Comparison of ENCODE assay signal across 29 cellular contexts in the genomic region with DNA sequence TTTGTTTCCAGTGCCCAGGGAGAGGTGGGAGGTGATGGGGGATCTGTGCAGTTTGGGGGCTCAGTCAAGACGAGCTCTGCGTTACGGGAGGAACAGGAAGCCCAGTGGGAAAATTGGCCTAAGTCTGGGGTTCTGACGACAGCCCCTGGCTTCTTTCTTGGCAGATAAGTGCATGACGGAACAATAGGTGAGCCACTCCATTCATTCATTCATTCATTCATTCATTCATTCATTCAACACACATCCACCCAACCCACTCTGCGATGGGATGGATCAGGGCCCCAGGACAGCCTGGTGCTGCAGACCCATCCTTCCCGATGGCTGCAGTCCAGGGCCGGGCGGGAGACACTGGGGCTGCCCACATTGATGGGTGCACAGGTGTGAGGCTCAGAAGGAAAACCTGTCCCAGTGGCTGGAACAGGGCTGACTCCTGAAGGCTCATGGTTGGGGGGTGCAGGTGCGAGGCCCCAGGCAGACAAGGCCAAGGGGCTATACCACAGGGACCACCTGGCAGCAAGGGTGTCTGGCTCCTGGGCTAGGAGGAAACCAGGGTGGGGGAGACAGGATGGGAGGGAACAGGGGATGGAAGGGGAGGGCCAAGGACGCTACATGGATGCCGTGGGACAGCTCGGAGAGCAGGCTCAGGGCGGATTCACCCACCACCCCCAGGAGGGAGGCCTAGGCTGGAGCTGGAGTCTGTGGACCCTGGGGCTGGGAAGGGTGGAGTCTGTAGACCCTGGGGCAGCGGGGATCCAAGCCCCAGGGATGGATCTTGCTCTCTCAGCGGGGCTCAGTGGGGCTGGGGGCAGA. TPM values are rescaled to one million over a fixed set of nuclear protein-coding genes. Genes with fewer than 3 reads are reported as not detected.
A peak's percentile ranks its signal among the peaks of the same experiment; 100 is the strongest.
DNase-seq lines count a peak whose midpoint lies in the region; ATAC-seq and TF ChIP-seq lines count a peak whose summit lies in the region.
"Had no signal": no experiment of that assay in that cellular context is flagged by ENCODE, and none has a peak within 500 bp of the region (broad histone marks: within the 10 kb centered on the region; RNA-seq: fewer than 3 reads in every experiment).

No MANE protein-coding gene starts in this region.

- no peak overlapping the region for H2AFZ ChIP-seq in OCI-LY7 (ENCODE audit: low read length)

- H3K27ac ChIP-seq in angular gyrus (ENCODE audit: low read depth, low read length) (peak overlapping the region; percentile 4), endodermal cell (ENCODE audit: low read depth, low read length) (no peak overlapping the region), lower lobe of right lung (peak overlapping the region; percentile 77), substantia nigra (ENCODE audit: low read depth, low read length, poor library complexity, severe bottlenecking) (peak overlapping the region; percentile 55), body of pancreas (peak overlapping the region in 2 of 4 donors; percentile 36 to 44), OCI-LY7 (ENCODE audit: low read depth, low read length, poor library complexity, severe bottlenecking) (no peak overlapping the region)
- H3K27ac ChIP-seq: C4-2B, skin epidermis had no signal

- no peak overlapping the region for H3K4me3 ChIP-seq in endodermal cell (ENCODE audit: low read length)
- H3K4me3 ChIP-seq in lower lobe of right lung = no peak overlapping the region
- H3K4me3 ChIP-seq in body of pancreas = no peak overlapping the region
- H3K4me3 ChIP-seq in OCI-LY7 (ENCODE audit: low read depth, low read length, poor library complexity, severe bottlenecking) = no peak overlapping the region
- H3K4me3 ChIP-seq: skin epidermis had no signal

- H3K9ac ChIP-seq in endodermal cell (ENCODE audit: extremely low read depth, low read length, poor library complexity, severe bottlenecking) = no peak overlapping the region
- H3K9ac ChIP-seq: SK-N-SH had no signal

- H3K27me3 ChIP-seq in endodermal cell (ENCODE audit: control insufficient read depth, insufficient read depth, low read length, poor library complexity, severe bottlenecking) (peaks cover 18% of the 10 kb centered on the region), lower lobe of right lung (ENCODE audit: low read depth) (peaks cover 18% of the 10 kb centered on the region), body of pancreas (peaks cover 0 to 5% of the 10 kb centered on the region in 2 donors)

- H3K9me3 ChIP-seq in endodermal cell (ENCODE audit: control insufficient read depth, low read length) (no peaks in the 10 kb centered on the region), lower lobe of right lung (no peaks in the 10 kb centered on the region), body of pancreas (no peaks in the 10 kb centered on the region), OCI-LY7 (ENCODE audit: low read length) (no peaks in the 10 kb centered on the region)
- H3K9me3 ChIP-seq: SK-N-SH, tibial nerve had no signal

- no peaks in the 10 kb centered on the region for H3K9me2 ChIP-seq in OCI-LY7 (ENCODE audit: insufficient read depth, low read length)
- H3K9me2 ChIP-seq: SK-N-SH had no signal

- peak overlapping the region; percentile 35 for H3K27ac Mint-ChIP-seq in endodermal cell
- H3K27ac Mint-ChIP-seq: activated naive CD8-positive, alpha-beta T cell treated with anti-CD3 and anti-CD28 coated beads, Interleukin-2, amount 50 U/mL, for 24 hours; H9; stimulated activated naive CD8-positive, alpha-beta T cell treated with anti-CD3 and anti-CD28 coated beads, Interleukin-15, Interleukin-2, amounts not matched to agents 100 ng/mL and 50 ng/mL, for 24 hours; T-helper 17 cell had no signal

- intact Hi-C loops in lower lobe of right lung (cut with DNase I) = no loop called here
- intact Hi-C loops in body of pancreas (cut with DNase I) = no loop called here
- intact Hi-C loops in OCI-LY7 (cut with micrococcal nuclease; ENCODE audit: unreplicated experiment) = no loop called here

- H3K4me1 ChIP-seq in endodermal cell (ENCODE audit: control insufficient read depth, insufficient read depth, low read length) (peaks cover 3% of the 10 kb centered on the region), lower lobe of right lung (peaks cover 41% of the 10 kb centered on the region), body of pancreas (peaks cover 12% of the 10 kb centered on the region), OCI-LY7 (ENCODE audit: insufficient read depth, low read length, poor library complexity, severe bottlenecking) (no peaks in the 10 kb centered on the region)

- no peak overlapping the region for H3K4me2 ChIP-seq in OCI-LY7 (ENCODE audit: low read length)
- H3K4me2 ChIP-seq: SK-N-SH had no signal

- WGBS in endodermal cell (ENCODE audit: insufficient coverage in 1 of 2, insufficient read length in 1 of 2), 2 experiments = 91 to 96% methylated on average over 9 to 16 of the region's 16 CpGs
- 83 to 96% methylated on average over 15 to 16 of the region's 16 CpGs for WGBS in body of pancreas, 2 donors

- CTCF ChIA-PET in OCI-LY7 (lab: Charles Lee; ENCODE audit: unreplicated experiment) = no interaction called here

- no peaks in the 10 kb centered on the region for H3K9me3 Mint-ChIP-seq in endodermal cell
- H3K9me3 Mint-ChIP-seq: activated naive CD8-positive, alpha-beta T cell treated with anti-CD3 and anti-CD28 coated beads, Interleukin-2, amount 50 U/mL, for 24 hours; H9; stimulated activated naive CD8-positive, alpha-beta T cell treated with anti-CD3 and anti-CD28 coated beads, Interleukin-15, Interleukin-2, amounts not matched to agents 100 ng/mL and 50 ng/mL, for 24 hours had no signal

- H3K79me2 ChIP-seq in OCI-LY7 (ENCODE audit: insufficient read depth, low read depth, low read length) = no peaks in the 10 kb centered on the region

- H3K27me3 Mint-ChIP-seq in endodermal cell (ENCODE audit: insufficient read depth) = peaks cover 5% of the 10 kb centered on the region

- no peaks in the 10 kb centered on the region for H4K20me1 ChIP-seq in OCI-LY7 (ENCODE audit: insufficient read depth, low read length)

- POLR2A ChIA-PET in OCI-LY7 (lab: Charles Lee) = no interaction called here

- no peak for TF ChIP-seq CTCF in endodermal cell (conservative IDR thresholded peaks at IDR 0.05)
- no peak for TF ChIP-seq CTCF in lower lobe of right lung (IDR thresholded peaks at IDR 0.05)
- TF ChIP-seq CTCF in body of pancreas (IDR thresholded peaks at IDR 0.05) = no peak
- TF ChIP-seq CTCF in OCI-LY7 (conservative IDR thresholded peaks at IDR 0.05; ENCODE audit: low read length) = no peak

- BruUV-seq in OCI-LY7 (replicated peaks; lab: Mats Ljungman, UMichigan) = no TSS peak

- H3K36me3 ChIP-seq in endodermal cell (ENCODE audit: control insufficient read depth, insufficient read depth, low read length) = no peaks in the 10 kb centered on the region
- no peaks in the 10 kb centered on the region for H3K36me3 ChIP-seq in lower lobe of right lung
- no peaks in the 10 kb centered on the region for H3K36me3 ChIP-seq in body of pancreas (replicated peaks in 1 of 2; ENCODE audit: insufficient read depth in 1 of 2, low read depth in 2 of 2)
- H3K36me3 ChIP-seq in OCI-LY7 (ENCODE audit: insufficient read depth, low read length) = no peaks in the 10 kb centered on the region

- DNase-seq in endodermal cell (no peak), lower lobe of right lung (no peak), substantia nigra (lab: John Stamatoyannopoulos, UW) (peak in 8 of 49 donors; percentile 49 to 70 (median 56)), body of pancreas (no peak), OCI-LY7 (ENCODE audit: low spot score) (no peak)
- DNase-seq: activated CD4-positive, alpha-beta T cell treated with anti-CD3 and anti-CD28 coated beads for 1 hour; activated naive CD8-positive, alpha-beta T cell treated with anti-CD3 and anti-CD28 coated beads, Interleukin-2, amount 50 U/mL, for 24 hours; activated T-cell treated with anti-CD3 and anti-CD28 coated beads, Interleukin-2, amount 50 U/mL, for 48 hours; Calu3; cerebellar nuclear complex; DMS79 treated with DMSO at 0.1 percent for 48 hours; GF-D8; H9; NCI-H1417; NCI-H2081 treated with DMSO at 0.1 percent for 48 hours; NCI-H345; NCI-H748 treated with DMSO at 0.1 percent for 48 hours; RPMI8226; SK-N-SH; T-helper 17 cell had no signal

- TF ChIP-seq POLR2A in body of pancreas (IDR thresholded peaks at IDR 0.05) = no peak

- no peak overlapping the region for H3K4me3 Mint-ChIP-seq in endodermal cell
- H3K4me3 Mint-ChIP-seq: activated naive CD8-positive, alpha-beta T cell treated with anti-CD3 and anti-CD28 coated beads, Interleukin-2, amount 50 U/mL, for 24 hours; stimulated activated naive CD8-positive, alpha-beta T cell treated with anti-CD3 and anti-CD28 coated beads, Interleukin-15, Interleukin-2, amounts not matched to agents 100 ng/mL and 50 ng/mL, for 24 hours; T-helper 17 cell had no signal

- H3K36me3 Mint-ChIP-seq in endodermal cell (ENCODE audit: low read depth) = no peaks in the 10 kb centered on the region

- H3K4me1 Mint-ChIP-seq in endodermal cell = peaks cover 11% of the 10 kb centered on the region

- ATAC-seq in lower lobe of right lung (no peak), body of pancreas (no peak), HG02973 (IDR thresholded peaks at IDR 0.05; ENCODE audit: unreplicated experiment) (no peak)
- ATAC-seq: activated naive CD8-positive, alpha-beta T cell treated with anti-CD3 and anti-CD28 coated beads, Interleukin-2, amount 50 U/mL, for 24 hours; T-helper 17 cell had no signal

RNA-seq across cellular contexts. Expression of gene LCNL1, which starts 1.9 kb away (rescaled TPM):
- total RNA-seq in endodermal cell = 1 to 10 TPM; 1.4 to 2.2 TPM
- polyA plus RNA-seq in endodermal cell (2013, experiment 1 of 2) = 0.39 TPM
- 0.29 TPM for polyA plus RNA-seq in endodermal cell (2013, experiment 2 of 2)
- total RNA-seq in lower lobe of right lung = 1.9 TPM
- not detected for total RNA-seq in body of pancreas
- not detected in 2 replicates for total RNA-seq in OCI-LY7 (2014; rRNA removed; shearing (Covaris generic))
- total RNA-seq in OCI-LY7 (2022) = not detected in 2 replicates
- total RNA-seq: Calu3, HT-29, kidney epithelial cell, MCF 10A had no signal
- polyA plus RNA-seq: SK-N-SH had no signal

RNA-seq across cellular contexts. Expression of gene PTGDS, which starts 3.6 kb away (rescaled TPM):
- 10 to 100 TPM; 13.8 to 22.1 TPM for total RNA-seq in endodermal cell
- polyA plus RNA-seq in endodermal cell (2013, experiment 1 of 2) = 2.4 TPM
- 2.3 TPM for polyA plus RNA-seq in endodermal cell (2013, experiment 2 of 2)
- 225 TPM for total RNA-seq in lower lobe of right lung
- total RNA-seq in body of pancreas = 10 to 100 TPM; 17.8 to 48.0 TPM
- not detected in 2 replicates for total RNA-seq in OCI-LY7 (2014; rRNA removed; shearing (Covaris generic))
- total RNA-seq in OCI-LY7 (2022) = not detected in 2 replicates
- total RNA-seq: Calu3, HT-29 had no signal
- polyA plus RNA-seq: SK-N-SH had no signal

RNA-seq across cellular contexts. Expression of gene PAXX, which starts 11.3 kb away (rescaled TPM):
- total RNA-seq in endodermal cell = 10 to 100 TPM; 58.3 to 66.7 TPM
- 51.2 TPM for polyA plus RNA-seq in endodermal cell (2013, experiment 1 of 2)
- 46.2 TPM for polyA plus RNA-seq in endodermal cell (2013, experiment 2 of 2)
- 45.1 TPM for total RNA-seq in lower lobe of right lung
- total RNA-seq in body of pancreas = 10 to 100 TPM; 34.0 to 97.2 TPM
- 63.5 and 66.5 TPM in 2 replicates for total RNA-seq in OCI-LY7 (2014; rRNA removed; shearing (Covaris generic))
- total RNA-seq in OCI-LY7 (2022) = 45.7 and 46.3 TPM in 2 replicates

RNA-seq across cellular contexts. Expression of gene CLIC3, which starts 15.5 kb away (rescaled TPM):
- under 1 TPM in 1 of 2 donors, not detected in 1; 0.46 TPM for total RNA-seq in endodermal cell
- polyA plus RNA-seq in endodermal cell (2013, experiment 1 of 2) = not detected
- polyA plus RNA-seq in endodermal cell (2013, experiment 2 of 2) = not detected
- total RNA-seq in lower lobe of right lung = 49.3 TPM
- total RNA-seq in body of pancreas = 1 to 10 TPM in 1 of 2 donors, not detected in 1; 2.0 TPM
- not detected in 2 replicates for total RNA-seq in OCI-LY7 (2014; rRNA removed; shearing (Covaris generic))
- not detected in 2 replicates for total RNA-seq in OCI-LY7 (2022)
- total RNA-seq: kidney epithelial cell had no signal

RNA-seq across cellular contexts. Expression of gene LCN12, which starts 28.8 kb away (rescaled TPM):
- total RNA-seq in endodermal cell = 1 to 10 TPM; 2.1 to 4.4 TPM
- 0.85 TPM for polyA plus RNA-seq in endodermal cell (2013, experiment 1 of 2)
- polyA plus RNA-seq in endodermal cell (2013, experiment 2 of 2) = 0.41 TPM
- 1.9 TPM for total RNA-seq in lower lobe of right lung
- total RNA-seq in body of pancreas = 1 to 10 TPM; 1.3 to 4.9 TPM
- 0.95 and 6.5 TPM in 2 replicates for total RNA-seq in OCI-LY7 (2014; rRNA removed; shearing (Covaris generic))
- 3.5 and 3.7 TPM in 2 replicates for total RNA-seq in OCI-LY7 (2022)

Comparison
In these comparisons a context has a peak if more than half of its experiments do, and no peak if none do; other contexts are left out.
1. H3K27ac ChIP-seq: peak in angular gyrus (single experiment), lower lobe of right lung (single experiment) and substantia nigra (single experiment); none in endodermal cell (single experiment) and OCI-LY7 (single experiment).
2. RNA of gene PTGDS, which starts 3.6 kb away (total RNA-seq): 225 TPM in lower lobe of right lung (single experiment), 17.8 to 48.0 TPM in body of pancreas and 13.8 to 22.1 TPM in endodermal cell; not detected in OCI-LY7; every median in the first group is over 10 times any median in the second.